Comparison of ENCODE assay signal across 8 cellular contexts in the genomic region with DNA sequence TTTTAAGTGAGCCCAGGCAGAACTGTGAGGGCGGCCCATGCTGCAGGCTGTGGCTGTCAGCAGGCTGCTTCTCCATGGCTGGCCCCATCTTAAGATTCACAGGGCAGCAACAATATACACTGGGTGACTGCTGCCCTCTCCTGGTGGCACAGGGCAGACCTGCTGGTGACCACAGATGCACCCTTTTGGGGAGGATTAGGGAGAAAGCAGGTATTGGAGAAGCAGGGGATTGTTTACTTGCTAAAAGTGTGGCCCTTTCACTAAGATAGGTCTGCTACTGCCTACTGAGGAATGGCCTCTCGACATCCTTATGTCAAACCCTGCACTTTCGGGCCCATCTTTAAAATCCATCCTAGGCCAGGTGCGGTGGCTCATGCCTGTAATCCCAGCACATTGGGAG. TPM values are rescaled to one million over a fixed set of nuclear protein-coding genes. Genes with fewer than 3 reads are reported as not detected.
DNase-seq lines count a peak whose midpoint lies in the region; ATAC-seq and TF ChIP-seq lines count a peak whose summit lies in the region.
"Not testable (repeated sequence)": the region's sequence is repeated elsewhere in the genome, so short reads cannot be mapped to it uniquely, and the experiment has no call there.

No MANE protein-coding gene starts in this region.

- not testable (repeated sequence) for H3K27ac ChIP-seq in gastrocnemius medialis, tibial nerve

- ATAC-seq in activated CD8-positive, alpha-beta T cell treated with anti-CD3 and anti-CD28 coated beads, Interleukin-2, amount 10 ng/mL, durations not matched to agents 7 days and 5 days; gastrocnemius medialis: not testable (repeated sequence)

- not testable (repeated sequence) for H3K27ac Mint-ChIP-seq in activated CD8-positive, alpha-beta T cell treated with anti-CD3 and anti-CD28 coated beads, Interleukin-2, amount 10 ng/mL, durations not matched to agents 7 days and 5 days

- H3K27me3 Mint-ChIP-seq in activated CD8-positive, alpha-beta T cell treated with anti-CD3 and anti-CD28 coated beads, Interleukin-2, amount 10 ng/mL, durations not matched to agents 7 days and 5 days (ENCODE audit: low read depth) = not testable (repeated sequence)

- CTCF ChIA-PET in activated CD8-positive, alpha-beta T cell treated with anti-CD3 and anti-CD28 coated beads, Interleukin-2, amount 10 ng/mL, durations not matched to agents 7 days and 5 days (lab: Charles Lee) = not testable (repeated sequence)

- intact Hi-C loops in gastrocnemius medialis (cut with DNase I; ENCODE audit: low total_unique reads) = not testable (repeated sequence)

- 27 to 58% methylated on average over 1 to 3 of the region's 4 CpGs for WGBS in tibial nerve, 2 donors

- H3K27me3 ChIP-seq in gastrocnemius medialis, tibial nerve: not testable (repeated sequence)

- not testable (repeated sequence) for H3K9me3 ChIP-seq in gastrocnemius medialis, tibial nerve

- not testable (repeated sequence) for H3K4me3 ChIP-seq in cardiac fibroblast (replicated peaks in 1 of 2; ENCODE audit: low read depth in 2 of 2, low read length in 2 of 2); gastrocnemius medialis; tibial nerve

- H3K9me3 Mint-ChIP-seq in activated CD8-positive, alpha-beta T cell treated with anti-CD3 and anti-CD28 coated beads, Interleukin-2, amount 10 ng/mL, durations not matched to agents 7 days and 5 days (ENCODE audit: insufficient read depth) = not testable (repeated sequence)

- H3K36me3 ChIP-seq in gastrocnemius medialis, tibial nerve: not testable (repeated sequence)

- not testable (repeated sequence) for H3K4me3 Mint-ChIP-seq in activated CD8-positive, alpha-beta T cell treated with anti-CD3 and anti-CD28 coated beads, Interleukin-2, amount 10 ng/mL, durations not matched to agents 7 days and 5 days

- TF ChIP-seq POLR2A in gastrocnemius medialis (IDR thresholded peaks at IDR 0.05); tibial nerve (IDR thresholded peaks at IDR 0.05): not testable (repeated sequence)

- TF ChIP-seq CTCF in cardiac fibroblast (IDR thresholded peaks at IDR 0.05; ENCODE audit: low read depth, low read length) (peak; percentile 39), gastrocnemius medialis (IDR thresholded peaks at IDR 0.05 in 4 of 5, conservative IDR thresholded peaks at IDR 0.05 in 1 of 5) (peak; percentile 17 to 56 (median 33)), tibial nerve (IDR thresholded peaks at IDR 0.05) (peak; percentile 38 to 61 (median 53))

- not testable (repeated sequence) for H3K4me1 Mint-ChIP-seq in activated CD8-positive, alpha-beta T cell treated with anti-CD3 and anti-CD28 coated beads, Interleukin-2, amount 10 ng/mL, durations not matched to agents 7 days and 5 days (ENCODE audit: low read depth)

- not testable (repeated sequence) for H3K36me3 Mint-ChIP-seq in activated CD8-positive, alpha-beta T cell treated with anti-CD3 and anti-CD28 coated beads, Interleukin-2, amount 10 ng/mL, durations not matched to agents 7 days and 5 days (ENCODE audit: low read depth)

- H3K4me1 ChIP-seq in gastrocnemius medialis = not testable (repeated sequence)
- peaks cover 0 to 15% (median 3%) of the 10 kb centered on the region in 4 donors for H3K4me1 ChIP-seq in tibial nerve

- POLR2A ChIA-PET in activated CD8-positive, alpha-beta T cell treated with anti-CD3 and anti-CD28 coated beads, Interleukin-2, amount 10 ng/mL, durations not matched to agents 7 days and 5 days (lab: Charles Lee) = not testable (repeated sequence)

- peak; percentile 62 for DNase-seq in EL
- DNase-seq in NCI-H1105 treated with DMSO at 0.1 percent for 48 hours (lab: John Stamatoyannopoulos, UW) = peak; percentile 37
- peak; percentile 49 for DNase-seq in RPMI7951 (ENCODE audit: low read depth)
- peak; percentile 70 for DNase-seq in activated CD8-positive, alpha-beta T cell treated with anti-CD3 and anti-CD28 coated beads, Interleukin-2, amount 10 ng/mL, durations not matched to agents 7 days and 5 days
- peak; percentile 64 to 73 for DNase-seq in cardiac fibroblast (ENCODE audit: low read depth in 2 of 2)
- DNase-seq in islet precursor cell = peak; percentile 80
- DNase-seq in gastrocnemius medialis = peak in 1 of 2 donors; percentile 25
- peak in 1 of 2 donors; percentile 36 for DNase-seq in tibial nerve (ENCODE audit: low spot score in 2 of 2)

- TF ChIP-seq EP300 in tibial nerve (IDR thresholded peaks at IDR 0.05) = not testable (repeated sequence)

- in situ Hi-C loops in gastrocnemius medialis (cut with MboI; ENCODE audit: low sequenced_read_pairs in 4 of 4) = loop anchor here in 1 of 4 donors (25.0 kb wide), 1 partner anchor 180 kb away; a partner anchor contains a TSS

RNA-seq across cellular contexts. Expression of a gene that starts 38.1 kb away (rescaled TPM):
- total RNA-seq in RPMI7951 (2014; rRNA removed; shearing (Covaris generic)) = 14.5 and 18.4 TPM in 2 replicates
- total RNA-seq in activated CD8-positive, alpha-beta T cell treated with anti-CD3 and anti-CD28 coated beads, Interleukin-2, amount 10 ng/mL, durations not matched to agents 7 days and 5 days = 10 to 100 TPM; 28.5 to 36.9 TPM
- total RNA-seq in gastrocnemius medialis (10 to 100 TPM in 2 of 4 donors, 1 to 10 TPM in 2; 4.8 to 23.4 (median 8.3) TPM), tibial nerve (10 to 100 TPM; 12.2 to 31.6 (median 18.5) TPM)
